ENCODE assay signal across 8 cellular contexts in the genomic region with DNA sequence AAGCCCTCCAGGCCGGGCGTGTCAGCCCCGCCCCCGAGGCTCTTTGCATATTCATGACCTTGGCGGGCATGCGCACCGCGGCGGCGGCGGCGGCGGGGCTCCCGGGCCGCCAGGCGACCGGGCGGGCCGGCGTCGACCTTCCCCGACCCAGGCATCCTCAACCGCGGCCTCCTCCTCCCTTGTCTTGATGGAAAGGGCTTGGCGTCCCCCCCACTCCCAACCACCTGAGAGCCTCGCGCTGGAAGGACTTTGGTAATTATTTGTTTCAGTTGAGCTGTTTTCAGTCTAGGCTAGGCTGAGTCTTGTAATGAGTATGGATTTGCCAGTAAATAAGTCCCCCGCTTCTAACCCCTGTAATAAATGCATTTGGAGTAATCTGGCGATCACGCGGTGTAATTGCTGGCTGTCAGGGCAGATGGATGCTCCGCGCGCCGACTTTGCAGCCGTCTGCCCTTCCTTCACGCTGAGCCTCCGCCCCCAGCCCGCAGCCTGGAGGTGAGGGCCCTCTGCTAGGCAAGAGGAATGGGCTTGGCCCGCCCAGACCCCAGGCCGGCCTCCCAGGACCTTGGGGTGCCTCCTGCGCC. TPM values are rescaled to one million over a fixed set of nuclear protein-coding genes. Genes with fewer than 3 reads are reported as not detected.
DNase-seq lines count a peak whose midpoint lies in the region; ATAC-seq, FAIRE-seq and TF ChIP-seq lines count a peak whose summit lies in the region.

No MANE protein-coding gene starts in this region.

- intact Hi-C loops in Right ventricle myocardium superior (cut with DNase I), result no loop called here
- intact Hi-C loops in psoas muscle (cut with DNase I), result no loop called here

- peak overlapping the region; percentile 52 for H3K4me3 ChIP-seq in psoas muscle

- peaks cover 25% of the 10 kb centered on the region for H3K4me1 ChIP-seq in psoas muscle

- no peaks in the 10 kb centered on the region for H3K9me3 ChIP-seq in psoas muscle

- TF ChIP-seq CTCF in psoas muscle (IDR thresholded peaks at IDR 0.05), result no peak

- WGBS in psoas muscle, 3 donors, result 24 to 41% (median 32%) methylated on average over 41 to 42 of the region's 42 CpGs

- H3K36me3 ChIP-seq in psoas muscle (ENCODE audit: insufficient read depth in 1 of 2, low read depth in 1 of 2), result no peaks in the 10 kb centered on the region

- FAIRE-seq in GM18507 (lab: Jason Lieb, UNC) (no peak), urothelium cell line (lab: Jason Lieb, UNC) (no peak)

- H3K27ac ChIP-seq in psoas muscle, result no peak overlapping the region

- no peaks in the 10 kb centered on the region for H3K27me3 ChIP-seq in psoas muscle (ENCODE audit: insufficient read depth in 3 of 3, low read length in 2 of 3)

- DNase-seq in GM18507 (ENCODE audit: extremely low spot score, insufficient read length, low read depth) (peak; percentile 53), NCI-H748 treated with DMSO at 0.1 percent for 48 hours (lab: John Stamatoyannopoulos, UW) (peak; percentile 9), Right ventricle myocardium superior (peak; percentile 81), psoas muscle (peak; percentile 60 to 72), urothelium cell line (ENCODE audit: low spot score) (peak; percentile 70), NCI-H446 (lab: John Stamatoyannopoulos, UW) (no peak)
- DNase-seq in activated T-helper 9 cell treated with anti-CD3 and anti-CD28 coated beads, Interleukin-2, amount 50 U/mL, for 16 hours (ENCODE audit: low read depth), result peak; percentile 35

- peak; percentile 31 for ATAC-seq in Right ventricle myocardium superior (ENCODE audit: poor library complexity)
- ATAC-seq in psoas muscle, result no peak
- no peak for ATAC-seq in HG03108 (IDR thresholded peaks at IDR 0.05; ENCODE audit: unreplicated experiment)

RNA-seq across cellular contexts. Expression of a gene that starts 25.2 kb away (rescaled TPM):
- total RNA-seq in Right ventricle myocardium superior, result 0.35 TPM
- under 1 TPM in 3 of 4 donors, not detected in 1; 0.08 to 0.10 (median 0.08) TPM for total RNA-seq in psoas muscle
- under 1 TPM in 2 of 3 donors, not detected in 1; 0.03 to 0.05 TPM for polyA plus RNA-seq in psoas muscle

Comparison
In these comparisons a context has a peak if more than half of its experiments do, and no peak if none do; other contexts are left out.
1. DNase-seq: peak in GM18507 (single experiment), NCI-H748 treated with DMSO at 0.1 percent for 48 hours (single experiment), activated T-helper 9 cell treated with anti-CD3 and anti-CD28 coated beads, Interleukin-2, amount 50 U/mL, for 16 hours (single experiment), Right ventricle myocardium superior (single experiment), psoas muscle (2 of 2) and urothelium cell line (single experiment); none in NCI-H446 (0 of 2).